Comparison of ENCODE assay signal across 16 cellular contexts in the genomic region with DNA sequence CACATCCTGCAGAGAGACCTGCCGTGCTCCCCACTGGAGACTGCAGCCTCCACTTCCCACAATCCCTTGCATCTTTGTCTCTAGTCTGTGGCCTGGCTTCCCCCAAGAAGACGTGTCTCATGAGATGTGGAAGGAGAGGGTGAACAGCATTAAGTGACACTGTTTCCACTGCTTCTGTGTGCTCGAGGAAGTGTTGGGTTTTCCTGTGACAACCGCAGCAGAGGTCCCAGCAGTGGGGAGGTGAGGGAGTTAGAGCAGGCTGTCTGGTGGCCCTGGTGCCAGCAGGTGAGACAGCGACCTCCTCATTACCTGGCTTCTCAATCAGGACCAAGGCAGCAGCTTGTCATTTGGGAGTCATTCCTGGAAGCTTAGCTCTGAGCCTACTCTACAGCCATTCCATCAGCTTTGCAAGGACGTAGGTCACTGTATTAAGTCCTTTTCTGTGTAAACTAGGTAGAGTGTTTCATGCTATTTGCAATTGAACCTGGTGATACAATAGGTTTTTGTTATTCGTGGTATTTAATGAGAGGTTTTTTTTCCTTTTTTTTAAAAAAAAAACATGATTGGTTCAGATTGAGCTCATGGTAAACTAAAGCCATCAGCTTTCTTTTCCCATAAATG.
DNase-seq lines count a peak whose midpoint lies in the region; ATAC-seq, FAIRE-seq and TF ChIP-seq lines count a peak whose summit lies in the region.
"Had no signal": no experiment of that assay in that cellular context is flagged by ENCODE, and none has a peak within 500 bp of the region (broad histone marks: within the 10 kb centered on the region; RNA-seq: fewer than 3 reads in every experiment).

No MANE protein-coding gene starts in this region.

- peak overlapping the region; percentile 18 for H3K27ac ChIP-seq in stomach smooth muscle (ENCODE audit: low read length)
- H3K27ac ChIP-seq: breast epithelium, epithelial cell of prostate had no signal

- no peaks in the 10 kb centered on the region for H3K36me3 ChIP-seq in stomach smooth muscle (ENCODE audit: control insufficient read depth in 2 of 2, insufficient read depth in 2 of 2, low read length in 2 of 2)
- H3K36me3 ChIP-seq: breast epithelium had no signal

- FAIRE-seq in HTR-8/SVneo (lab: Jason Lieb, UNC), result no peak
- FAIRE-seq: GM12891, GM19239 had no signal

- H3K4me1 Mint-ChIP-seq in activated naive CD4-positive, alpha-beta T cell treated with anti-CD3 and anti-CD28 coated beads, Interleukin-2, amount 10 ng/mL, durations not matched to agents 7 days and 5 days, result peaks cover 20% of the 10 kb centered on the region
- H3K4me1 Mint-ChIP-seq in activated naive CD4-positive, alpha-beta T cell treated with anti-CD3 and anti-CD28 coated beads for 36 hours (ENCODE audit: low read depth), result peaks cover 13% of the 10 kb centered on the region
- H3K4me1 Mint-ChIP-seq in activated CD8-positive, alpha-beta T cell treated with anti-CD3 and anti-CD28 coated beads for 36 hours (ENCODE audit: low read depth), result peaks cover 17% of the 10 kb centered on the region
- H3K4me1 Mint-ChIP-seq in glutamatergic neuron (ENCODE audit: low read depth, unreplicated experiment), result peaks cover 7% of the 10 kb centered on the region
- H3K4me1 Mint-ChIP-seq: stimulated activated memory B cell treated with anti-CD40 and anti-IgM and Interleukin-4, amounts not matched to agents 10 μg/mL and 1 μg/mL and 100 μg/mL, for 72 hours had no signal

- no peak overlapping the region for H3K4me3 Mint-ChIP-seq in activated naive CD4-positive, alpha-beta T cell treated with anti-CD3 and anti-CD28 coated beads, Interleukin-2, amount 10 ng/mL, durations not matched to agents 7 days and 5 days
- no peak overlapping the region for H3K4me3 Mint-ChIP-seq in activated naive CD4-positive, alpha-beta T cell treated with anti-CD3 and anti-CD28 coated beads for 36 hours
- no peak overlapping the region for H3K4me3 Mint-ChIP-seq in activated CD8-positive, alpha-beta T cell treated with anti-CD3 and anti-CD28 coated beads for 36 hours
- H3K4me3 Mint-ChIP-seq in glutamatergic neuron (ENCODE audit: unreplicated experiment), result no peak overlapping the region
- H3K4me3 Mint-ChIP-seq: stimulated activated memory B cell treated with anti-CD40 and anti-IgM and Interleukin-4, amounts not matched to agents 10 μg/mL and 1 μg/mL and 100 μg/mL, for 72 hours had no signal

- no peak for ATAC-seq in activated CD8-positive, alpha-beta T cell treated with anti-CD3 and anti-CD28 coated beads for 36 hours
- ATAC-seq in left ventricle myocardium superior, result peak; percentile 21
- ATAC-seq: PC-3; stimulated activated memory B cell treated with anti-CD40 and anti-IgM and Interleukin-4, amounts not matched to agents 10 μg/mL and 1 μg/mL and 100 μg/mL, for 72 hours had no signal

- peaks cover 0 to 4% of the 10 kb centered on the region in 2 donors for H3K9me3 ChIP-seq in stomach smooth muscle (ENCODE audit: control insufficient read depth in 2 of 2, low read length in 2 of 2)

- no peaks in the 10 kb centered on the region for H3K36me3 Mint-ChIP-seq in activated naive CD4-positive, alpha-beta T cell treated with anti-CD3 and anti-CD28 coated beads, Interleukin-2, amount 10 ng/mL, durations not matched to agents 7 days and 5 days
- H3K36me3 Mint-ChIP-seq in activated naive CD4-positive, alpha-beta T cell treated with anti-CD3 and anti-CD28 coated beads for 36 hours (ENCODE audit: low read depth), result no peaks in the 10 kb centered on the region
- H3K36me3 Mint-ChIP-seq in activated CD8-positive, alpha-beta T cell treated with anti-CD3 and anti-CD28 coated beads for 36 hours (ENCODE audit: low read depth), result no peaks in the 10 kb centered on the region
- no peaks in the 10 kb centered on the region for H3K36me3 Mint-ChIP-seq in glutamatergic neuron (ENCODE audit: unreplicated experiment)
- H3K36me3 Mint-ChIP-seq: stimulated activated memory B cell treated with anti-CD40 and anti-IgM and Interleukin-4, amounts not matched to agents 10 μg/mL and 1 μg/mL and 100 μg/mL, for 72 hours had no signal

- H3K9ac ChIP-seq in stomach smooth muscle (ENCODE audit: low read length in 2 of 2), result no peak overlapping the region

- H3K9me3 Mint-ChIP-seq in activated naive CD4-positive, alpha-beta T cell treated with anti-CD3 and anti-CD28 coated beads, Interleukin-2, amount 10 ng/mL, durations not matched to agents 7 days and 5 days, result peaks cover 2% of the 10 kb centered on the region
- H3K9me3 Mint-ChIP-seq in activated naive CD4-positive, alpha-beta T cell treated with anti-CD3 and anti-CD28 coated beads for 36 hours, result no peaks in the 10 kb centered on the region
- peaks cover 1% of the 10 kb centered on the region for H3K9me3 Mint-ChIP-seq in activated CD8-positive, alpha-beta T cell treated with anti-CD3 and anti-CD28 coated beads for 36 hours
- H3K9me3 Mint-ChIP-seq in glutamatergic neuron (ENCODE audit: unreplicated experiment), result peaks cover 3% of the 10 kb centered on the region
- H3K9me3 Mint-ChIP-seq: stimulated activated memory B cell treated with anti-CD40 and anti-IgM and Interleukin-4, amounts not matched to agents 10 μg/mL and 1 μg/mL and 100 μg/mL, for 72 hours had no signal

- POLR2A ChIA-PET in activated CD8-positive, alpha-beta T cell treated with anti-CD3 and anti-CD28 coated beads for 36 hours (lab: Charles Lee), result no interaction called here

- no peak overlapping the region for H3K4me3 ChIP-seq in stomach smooth muscle (ENCODE audit: low read length in 2 of 2)
- H3K4me3 ChIP-seq: breast epithelium, lung had no signal

- peak overlapping the region; percentile 24 for H3K27ac Mint-ChIP-seq in activated naive CD4-positive, alpha-beta T cell treated with anti-CD3 and anti-CD28 coated beads, Interleukin-2, amount 10 ng/mL, durations not matched to agents 7 days and 5 days
- no peak overlapping the region for H3K27ac Mint-ChIP-seq in activated naive CD4-positive, alpha-beta T cell treated with anti-CD3 and anti-CD28 coated beads for 36 hours
- no peak overlapping the region for H3K27ac Mint-ChIP-seq in activated CD8-positive, alpha-beta T cell treated with anti-CD3 and anti-CD28 coated beads for 36 hours
- no peak overlapping the region for H3K27ac Mint-ChIP-seq in glutamatergic neuron (ENCODE audit: unreplicated experiment)
- H3K27ac Mint-ChIP-seq: stimulated activated memory B cell treated with anti-CD40 and anti-IgM and Interleukin-4, amounts not matched to agents 10 μg/mL and 1 μg/mL and 100 μg/mL, for 72 hours had no signal

- peak; percentile 63 for DNase-seq in activated naive CD4-positive, alpha-beta T cell treated with anti-CD3 and anti-CD28 coated beads, Interleukin-2, amount 10 ng/mL, durations not matched to agents 7 days and 5 days
- no peak for DNase-seq in activated naive CD4-positive, alpha-beta T cell treated with anti-CD3 and anti-CD28 coated beads for 36 hours
- DNase-seq in activated CD8-positive, alpha-beta T cell treated with anti-CD3 and anti-CD28 coated beads for 36 hours, result peak; percentile 9
- DNase-seq in left ventricle myocardium superior (no peak), HTR-8/SVneo (ENCODE audit: insufficient read length, low spot score) (no peak), Ammon's horn (ENCODE audit: low spot score) (no peak), glutamatergic neuron (no peak)
- DNase-seq: NCI-H226 had no signal

- TF ChIP-seq CTCF in activated CD8-positive, alpha-beta T cell treated with anti-CD3 and anti-CD28 coated beads for 36 hours (IDR thresholded peaks at IDR 0.05), result no peak
- TF ChIP-seq CTCF in glutamatergic neuron (IDR thresholded peaks at IDR 0.05; ENCODE audit: partially characterized antibody, unreplicated experiment), result no peak

- CTCF ChIA-PET in activated naive CD4-positive, alpha-beta T cell treated with anti-CD3 and anti-CD28 coated beads, Interleukin-2, amount 10 ng/mL, durations not matched to agents 7 days and 5 days (lab: Charles Lee), result interaction anchor here (0.7 to 1.2 kb wide), 4 partner anchors 16 to 123 kb away, joined by 3 to 4 read pairs (median 3); no protein-coding TSS in a partner anchor
- CTCF ChIA-PET in activated naive CD4-positive, alpha-beta T cell treated with anti-CD3 and anti-CD28 coated beads for 36 hours (lab: Charles Lee), result interaction anchor here (0.6 to 1.2 kb wide), 2 partner anchors 10 to 968 kb away, joined by 3 to 5 read pairs; no protein-coding TSS in a partner anchor
- CTCF ChIA-PET in activated CD8-positive, alpha-beta T cell treated with anti-CD3 and anti-CD28 coated beads for 36 hours (lab: Charles Lee), result interaction anchor here (0.8 kb wide), 1 partner anchor 10 kb away, joined by 3 read pairs; no protein-coding TSS in a partner anchor

- H3K27me3 Mint-ChIP-seq in activated naive CD4-positive, alpha-beta T cell treated with anti-CD3 and anti-CD28 coated beads, Interleukin-2, amount 10 ng/mL, durations not matched to agents 7 days and 5 days, result peaks cover 34% of the 10 kb centered on the region
- no peaks in the 10 kb centered on the region for H3K27me3 Mint-ChIP-seq in activated naive CD4-positive, alpha-beta T cell treated with anti-CD3 and anti-CD28 coated beads for 36 hours (ENCODE audit: low read depth)
- H3K27me3 Mint-ChIP-seq in activated CD8-positive, alpha-beta T cell treated with anti-CD3 and anti-CD28 coated beads for 36 hours, result peaks cover 1% of the 10 kb centered on the region
- peaks cover 2% of the 10 kb centered on the region for H3K27me3 Mint-ChIP-seq in glutamatergic neuron (ENCODE audit: unreplicated experiment)

- H3K27me3 ChIP-seq in stomach smooth muscle (ENCODE audit: control insufficient read depth in 1 of 2, insufficient read depth in 2 of 2, low read length in 2 of 2), result no peaks in the 10 kb centered on the region
- H3K27me3 ChIP-seq: breast epithelium had no signal

- intact Hi-C loops in activated naive CD4-positive, alpha-beta T cell treated with anti-CD3 and anti-CD28 coated beads for 36 hours (cut with micrococcal nuclease), result no loop called here
- intact Hi-C loops in activated CD8-positive, alpha-beta T cell treated with anti-CD3 and anti-CD28 coated beads for 36 hours (cut with micrococcal nuclease), result no loop called here
- intact Hi-C loops in left ventricle myocardium superior (cut with micrococcal nuclease), result no loop called here

- H3K4me1 ChIP-seq in stomach smooth muscle (ENCODE audit: control insufficient read depth, insufficient read depth, low read length), result peaks cover 10% of the 10 kb centered on the region

Comparison
In these comparisons a context has a peak if more than half of its experiments do, and no peak if none do; other contexts are left out.
1. DNase-seq: peak in activated naive CD4-positive, alpha-beta T cell treated with anti-CD3 and anti-CD28 coated beads, Interleukin-2, amount 10 ng/mL, durations not matched to agents 7 days and 5 days (single experiment) and activated CD8-positive, alpha-beta T cell treated with anti-CD3 and anti-CD28 coated beads for 36 hours (single experiment); none in activated naive CD4-positive, alpha-beta T cell treated with anti-CD3 and anti-CD28 coated beads for 36 hours (single experiment), left ventricle myocardium superior (single experiment), HTR-8/SVneo (single experiment), Ammon's horn (single experiment) and glutamatergic neuron (single experiment).